In genomic region chr9:98411981-98412561, GRCh38 we compare ENCODE assay signal across 17 cellular contexts.
DNase-seq lines count a peak whose midpoint lies in the region; ATAC-seq, FAIRE-seq and TF ChIP-seq lines count a peak whose summit lies in the region.
"Had no signal": no experiment of that assay in that cellular context is flagged by ENCODE, and none has a peak within 500 bp of the region (broad histone marks: within the 10 kb centered on the region; RNA-seq: fewer than 3 reads in every experiment).

No MANE protein-coding gene starts in this region.

- WGBS in H1 (ENCODE audit: extremely low coverage in 1 of 2, insufficient coverage in 1 of 2, insufficient read length in 1 of 2, insufficient replicate concordance in 2 of 2, low coverage in 1 of 2, low lambda C conversion rate in 2 of 2, missing lambda C conversion rate in 1 of 2), 2 experiments, result 89% methylated on average over 5 of the region's 5 CpGs; no CpG with 5 or more reads in 1 of the 2 experiments

- no peaks in the 10 kb centered on the region for H3K36me3 Mint-ChIP-seq in nephron (ENCODE audit: low read depth)

- H3K4me2 ChIP-seq in H1 (ENCODE audit: insufficient read depth in 1 of 2, low read depth in 2 of 2, low read length in 2 of 2), result no peak overlapping the region

- DNase-seq in cardiac muscle cell (ENCODE audit: low read depth in 1 of 2, low spot score in 1 of 2) (no peak), left cardiac atrium (no peak), H1 (ENCODE audit: low read depth in 1 of 2, low spot score in 2 of 2) (no peak), hippocampal formation (lab: John Stamatoyannopoulos, UW) (no peak)
- DNase-seq in stimulated activated CD8-positive, alpha-beta memory T cell treated with anti-CD3 and anti-CD28 coated beads, Interleukin-4, amount 100 ng/mL, for 48 hours, result no peak
- DNase-seq: ACHN; C1 segment of cervical spinal cord; Calu3; CD4-positive, alpha-beta T cell; DMS 273 treated with DMSO at 0.1 percent for 48 hours; GOT3 had no signal

- intact Hi-C loops in left cardiac atrium (cut with DNase I), result no loop called here

- 0 out of 2 replicates have a peak overlapping the region, but pooled peaks have one; percentile 17 for H2AFZ ChIP-seq in H1 (ENCODE audit: low read length)

- no peak overlapping the region for H4K8ac ChIP-seq in H1 (ENCODE audit: extremely low read depth, insufficient read depth, low read length)

- H4K91ac ChIP-seq in H1 (replicated peaks; ENCODE audit: insufficient read length, low read length), result no peak overlapping the region

- H2BK5ac ChIP-seq in H1 (ENCODE audit: low read depth, low read length), result no peak overlapping the region

- H3K56ac ChIP-seq in H1 (replicated peaks; ENCODE audit: insufficient read length, low read depth, low read length), result no peak overlapping the region

- H3K27me3 Mint-ChIP-seq in nephron (ENCODE audit: low read depth), result peaks cover 9% of the 10 kb centered on the region

- no peaks in the 10 kb centered on the region for H3K23me2 ChIP-seq in H1 (ENCODE audit: low read depth, low read length)

- no peaks in the 10 kb centered on the region for H4K20me1 ChIP-seq in H1 (replicated peaks in 1 of 2; ENCODE audit: control insufficient read depth in 1 of 2, insufficient read depth in 2 of 2, low read length in 2 of 2)

- POLR2A ChIA-PET in H1 (lab: Charles Lee; ENCODE audit: partially characterized antibody), result no interaction called here

- ATAC-seq in left cardiac atrium (no peak), GM18502 (IDR thresholded peaks at IDR 0.05; ENCODE audit: poor library complexity, unreplicated experiment) (no peak)

- H2BK20ac ChIP-seq in H1 (ENCODE audit: low read length), result no peak overlapping the region

- H3K27ac ChIP-seq in cardiac muscle cell, result peak overlapping the region; percentile 30
- no peak overlapping the region for H3K27ac ChIP-seq in H1 (ENCODE audit: low read depth, low read length)
- H3K27ac ChIP-seq: HL-60 had no signal

- H3K9me3 ChIP-seq in cardiac muscle cell (ENCODE audit: low read depth) (no peaks in the 10 kb centered on the region), H1 (ENCODE audit: insufficient read depth in 2 of 2, low read depth in 1 of 2, low read length in 1 of 2) (no peaks in the 10 kb centered on the region)
- H3K9me3 ChIP-seq: HAP-1 had no signal

- no peak for TF ChIP-seq CTCF in cardiac muscle cell (IDR thresholded peaks at IDR 0.05; ENCODE audit: low read depth, low read length)
- no peak for TF ChIP-seq CTCF in H1 (IDR thresholded peaks at IDR 0.05; ENCODE audit: control extremely low read depth in 1 of 3, insufficient read depth in 1 of 3, low read depth in 1 of 3, low read length in 3 of 3)
- TF ChIP-seq CTCF in nephron (IDR thresholded peaks at IDR 0.05; ENCODE audit: unreplicated experiment in 3 of 3), result no peak

- no peak overlapping the region for H2BK15ac ChIP-seq in H1 (ENCODE audit: low read length)

- no peak overlapping the region for H3K18ac ChIP-seq in H1 (ENCODE audit: extremely low read depth, low read length)

- CTCF ChIA-PET in H1 (lab: Charles Lee; ENCODE audit: partially characterized antibody), result interaction anchor here (1.5 to 2.3 kb wide), 3 partner anchors 21 to 97 kb away, joined by 3 to 10 read pairs (median 4); no protein-coding TSS in a partner anchor

- H4K5ac ChIP-seq in H1 (ENCODE audit: insufficient read length, low read depth, low read length), result no peak overlapping the region

- H2BK12ac ChIP-seq in H1 (ENCODE audit: low read depth, low read length), result peak overlapping the region; percentile 53; the same call in 1 of the 2 replicates

- peak overlapping the region in 2 of 3 experiments; percentile 22 to 70 for H3K27ac Mint-ChIP-seq in nephron
- H3K27ac Mint-ChIP-seq: B cell; CD4-positive, alpha-beta T cell had no signal

- H3K36me3 ChIP-seq in cardiac muscle cell, result no peaks in the 10 kb centered on the region
- H3K36me3 ChIP-seq in H1 (ENCODE audit: control insufficient read depth in 2 of 4, insufficient read depth in 4 of 4, low read length in 3 of 4), result no peaks in the 10 kb centered on the region
- H3K36me3 ChIP-seq: HAP-1 had no signal

- H3K4me1 ChIP-seq in cardiac muscle cell (ENCODE audit: low read depth) (peaks cover 13% of the 10 kb centered on the region), H1 (replicated peaks in 1 of 4; ENCODE audit: control insufficient read depth in 3 of 4, insufficient read depth in 4 of 4, low read length in 3 of 4) (peaks cover 0 to 7% (median 5%) of the 10 kb centered on the region in 4 experiments; a peak in 5 of 7 replicates)
- H3K4me1 ChIP-seq: HAP-1 had no signal

- no peak for FAIRE-seq in H1 (lab: Jason Lieb, UNC)
- FAIRE-seq: GM18507 had no signal

- H2BK120ac ChIP-seq in H1 (replicated peaks; ENCODE audit: low read depth, low read length), result no peak overlapping the region

- H3K23ac ChIP-seq in H1 (ENCODE audit: insufficient read length), result no peak overlapping the region

- H3K4me3 ChIP-seq in cardiac muscle cell (no peak overlapping the region), H1 (ENCODE audit: extremely low read depth in 1 of 4, insufficient read depth in 2 of 4, low read depth in 3 of 4, low read length in 4 of 4) (no peak overlapping the region)
- H3K4me3 ChIP-seq: HAP-1 had no signal

- no peak overlapping the region for H3K4ac ChIP-seq in H1 (replicated peaks; ENCODE audit: insufficient read length, low read depth, low read length)

- no peaks in the 10 kb centered on the region for H3K79me2 ChIP-seq in H1 (ENCODE audit: control insufficient read depth in 1 of 2, insufficient read depth in 2 of 2, low read length in 2 of 2)

- H3K4me3 Mint-ChIP-seq in nephron, result no peak overlapping the region
- H3K4me3 Mint-ChIP-seq: B cell; CD4-positive, alpha-beta T cell had no signal

- no peak overlapping the region for H3K9ac ChIP-seq in H1 (replicated peaks in 1 of 4; ENCODE audit: extremely low read depth in 1 of 4, low read depth in 3 of 4, low read length in 3 of 4)

- H3K79me1 ChIP-seq in H1 (ENCODE audit: low read depth, low read length), result no peaks in the 10 kb centered on the region

- no peak for TF ChIP-seq RAD21 in H1 (IDR thresholded peaks at IDR 0.05 in 1 of 2, conservative IDR thresholded peaks at IDR 0.05 in 1 of 2; ENCODE audit: low read depth in 2 of 2, low read length in 2 of 2)

- no peaks in the 10 kb centered on the region for H3K27me3 ChIP-seq in cardiac muscle cell
- no peaks in the 10 kb centered on the region for H3K27me3 ChIP-seq in H1 (replicated peaks in 1 of 4; ENCODE audit: control insufficient read depth in 3 of 4, extremely low read depth in 1 of 4, insufficient read depth in 3 of 4, low read length in 3 of 4)

- H3K14ac ChIP-seq in H1 (ENCODE audit: insufficient read length), result no peak overlapping the region

- TF ChIP-seq EP300 in H1 (IDR thresholded peaks at IDR 0.05; ENCODE audit: borderline replicate concordance in 1 of 2, low read depth in 2 of 2, low read length in 2 of 2), result no peak

- peaks cover 5% of the 10 kb centered on the region for H3K9me3 Mint-ChIP-seq in nephron
- H3K9me3 Mint-ChIP-seq: CD4-positive, alpha-beta T cell had no signal

- no peak for TF ChIP-seq POLR2A in H1 (IDR thresholded peaks at IDR 0.05; ENCODE audit: control extremely low read depth in 1 of 2, low read depth in 2 of 2, low read length in 2 of 2)

- H2AK5ac ChIP-seq in H1 (ENCODE audit: low read depth, low read length), result no peak overlapping the region

- H3K4me1 Mint-ChIP-seq in nephron, result peaks cover 41% of the 10 kb centered on the region

TF ChIP-seq in H1, 55 proteins besides CTCF, POLR2A, EP300 and RAD21 (continues in another document):
- no peak for TF ChIP-seq RNF2 (IDR thresholded peaks at IDR 0.05; ENCODE audit: borderline replicate concordance, low read depth, low read length, missing control alignments, poor library complexity, severe bottlenecking)
- TF ChIP-seq CREB1 (IDR thresholded peaks at IDR 0.05), result no peak
- no peak for TF ChIP-seq RFX5 (IDR thresholded peaks at IDR 0.05; ENCODE audit: borderline replicate concordance, low read depth, low read length)
- TF ChIP-seq SIN3A (conservative IDR thresholded peaks at IDR 0.05 in 1 of 2, IDR thresholded peaks at IDR 0.05 in 1 of 2; ENCODE audit: low read depth in 1 of 2, low read length in 2 of 2), result no peak
- TF ChIP-seq ATF2 (IDR thresholded peaks at IDR 0.05; ENCODE audit: low read length), result no peak
- no peak for TF ChIP-seq RBBP5 (IDR thresholded peaks at IDR 0.05; ENCODE audit: borderline replicate concordance, low read depth, low read length)
- no peak for TF ChIP-seq USF2 (IDR thresholded peaks at IDR 0.05; ENCODE audit: low read length)
- no peak for TF ChIP-seq CBX8 (IDR thresholded peaks at IDR 0.05; ENCODE audit: borderline replicate concordance, low read depth, low read length)
- TF ChIP-seq PHF8 (conservative IDR thresholded peaks at IDR 0.05; ENCODE audit: low read depth, low read length), result no peak
- TF ChIP-seq YY1 (IDR thresholded peaks at IDR 0.05; ENCODE audit: low read depth, low read length), result no peak
- TF ChIP-seq KDM5A (IDR thresholded peaks at IDR 0.05; ENCODE audit: low read length), result no peak
- TF ChIP-seq FOSL1 (IDR thresholded peaks at IDR 0.05; ENCODE audit: insufficient read depth, low read depth, low read length), result no peak
- no peak for TF ChIP-seq BACH1 (IDR thresholded peaks at IDR 0.05; ENCODE audit: low read length)
- TF ChIP-seq TCF12 (IDR thresholded peaks at IDR 0.05; ENCODE audit: low read depth, low read length), result no peak
- no peak for TF ChIP-seq CHD1 (IDR thresholded peaks at IDR 0.05; ENCODE audit: low read depth, low read length)
- TF ChIP-seq BRCA1 (IDR thresholded peaks at IDR 0.05; ENCODE audit: low read depth, low read length), result no peak
